ENCODE assay signal across 25 cellular contexts in genomic region chr12:120422892-120423456, GRCh38. TPM values are rescaled to one million over a fixed set of nuclear protein-coding genes. Genes with fewer than 3 reads are reported as not detected.
DNase-seq lines count a peak whose midpoint lies in the region; ATAC-seq, FAIRE-seq and TF ChIP-seq lines count a peak whose summit lies in the region.
"Had no signal": no experiment of that assay in that cellular context is flagged by ENCODE, and none has a peak within 500 bp of the region (broad histone marks: within the 10 kb centered on the region; RNA-seq: fewer than 3 reads in every experiment).

No MANE protein-coding gene starts in this region.

- no peaks in the 10 kb centered on the region for H4K20me1 ChIP-seq in HepG2 (ENCODE audit: insufficient read depth, low read length)
- H4K20me1 ChIP-seq: BLaER1 treated with 17β-estradiol and CSF1 and Interleukin-3, amounts not matched to agents 10 nM and 100 nM had no signal

- H2AFZ ChIP-seq in HepG2 (ENCODE audit: low read length): no peak overlapping the region
- H2AFZ ChIP-seq: GM23338 had no signal

- peaks cover 8% of the 10 kb centered on the region for H3K4me1 ChIP-seq in HepG2 (ENCODE audit: insufficient read depth, low read length)
- no peaks in the 10 kb centered on the region for H3K4me1 ChIP-seq in right lobe of liver
- no peaks in the 10 kb centered on the region for H3K4me1 ChIP-seq in Caco-2
- H3K4me1 ChIP-seq: A549, BE2C had no signal

- H3K9ac ChIP-seq in HepG2 (ENCODE audit: insufficient read depth, low read depth, low read length): no peak overlapping the region
- H3K9ac ChIP-seq: BLaER1 treated with 17β-estradiol and CSF1 and Interleukin-3, amounts not matched to agents 10 nM and 100 nM had no signal

- no peak for TF ChIP-seq CTCF in HepG2 (CRISPR knock-in tag; IDR thresholded peaks at IDR 0.05)
- TF ChIP-seq CTCF in right lobe of liver (IDR thresholded peaks at IDR 0.05): no peak
- TF ChIP-seq CTCF in chondrocyte (IDR thresholded peaks at IDR 0.05): no peak
- TF ChIP-seq CTCF in Caco-2 (IDR thresholded peaks at IDR 0.05; ENCODE audit: insufficient read depth in 1 of 2, low read depth in 1 of 2, low read length in 1 of 2, severe bottlenecking in 1 of 2, unreplicated experiment in 1 of 2): no peak

- H3K27ac Mint-ChIP-seq in activated T-helper 2 cell treated with anti-CD3 and anti-CD28 coated beads, Interferon-gamma antibody, Interleukin-2, Interleukin-4, amounts not matched to agents 10 μg/mL and 5 μg/mL and 100 μg/mL, durations not matched to agents 14 hours and 24 hours and 36 hours: peak overlapping the region; percentile 33
- H3K27ac Mint-ChIP-seq in chondrocyte (ENCODE audit: unreplicated experiment): peak overlapping the region; percentile 17
- no peak overlapping the region for H3K27ac Mint-ChIP-seq in Caco-2 (ENCODE audit: unreplicated experiment)
- H3K27ac Mint-ChIP-seq: CD4-positive, alpha-beta T cell; CD8-positive, alpha-beta memory T cell; GM23338 had no signal

- BruUV-seq in HepG2 (replicated peaks; lab: Mats Ljungman, UMichigan) (no TSS peak), Caco-2 (replicated peaks; lab: Mats Ljungman, UMichigan) (no TSS peak)

- H3K36me3 ChIP-seq in HepG2 (replicated peaks in 1 of 2; ENCODE audit: control insufficient read depth in 1 of 2, insufficient read depth in 2 of 2, low read length in 2 of 2) (no peaks in the 10 kb centered on the region), right lobe of liver (no peaks in the 10 kb centered on the region), Caco-2 (ENCODE audit: control insufficient read depth, insufficient read depth, low read length) (no peaks in the 10 kb centered on the region)
- H3K36me3 ChIP-seq: BE2C; BLaER1 treated with 17β-estradiol and CSF1 and Interleukin-3, amounts not matched to agents 10 nM and 100 nM; HAP-1 had no signal

- intact Hi-C loops in HepG2 (cut with micrococcal nuclease; ENCODE audit: unreplicated experiment) (no loop called here), right lobe of liver (cut with DNase I) (loop anchor here in 1 of 2 donors (10.0 kb wide), 1 partner anchor 58 kb away; the partner anchor contains the start of gene MSI1), Caco-2 (cut with micrococcal nuclease; ENCODE audit: unreplicated experiment) (no loop called here)
- intact Hi-C loops in activated T-helper 2 cell treated with anti-CD3 and anti-CD28 coated beads, Interferon-gamma antibody, Interleukin-2, Interleukin-4, amounts not matched to agents 10 μg/mL and 5 μg/mL and 100 μg/mL, durations not matched to agents 14 hours and 24 hours and 36 hours (cut with micrococcal nuclease): no loop called here

- no peaks in the 10 kb centered on the region for H3K9me3 Mint-ChIP-seq in activated T-helper 2 cell treated with anti-CD3 and anti-CD28 coated beads, Interferon-gamma antibody, Interleukin-2, Interleukin-4, amounts not matched to agents 10 μg/mL and 5 μg/mL and 100 μg/mL, durations not matched to agents 14 hours and 24 hours and 36 hours
- no peaks in the 10 kb centered on the region for H3K9me3 Mint-ChIP-seq in chondrocyte (ENCODE audit: low read depth)
- H3K9me3 Mint-ChIP-seq in Caco-2 (ENCODE audit: unreplicated experiment): no peaks in the 10 kb centered on the region
- H3K9me3 Mint-ChIP-seq: CD4-positive, alpha-beta T cell; CD8-positive, alpha-beta memory T cell; GM23338 had no signal

- no peaks in the 10 kb centered on the region; a peak in 1 of 5 replicates for H3K27me3 ChIP-seq in HepG2 (ENCODE audit: control insufficient read depth in 1 of 2, insufficient read depth in 2 of 2, low read length in 2 of 2)
- H3K27me3 ChIP-seq in right lobe of liver: no peaks in the 10 kb centered on the region
- H3K27me3 ChIP-seq in Caco-2 (replicated peaks; ENCODE audit: control insufficient read depth, insufficient read depth, low read length): no peaks in the 10 kb centered on the region
- H3K27me3 ChIP-seq: BLaER1 treated with 17β-estradiol and CSF1 and Interleukin-3, amounts not matched to agents 10 nM and 100 nM had no signal

- no peak for TF ChIP-seq POLR2A in HepG2 (IDR thresholded peaks at IDR 0.05; ENCODE audit: insufficient read depth in 1 of 2, low read depth in 2 of 2, low read length in 2 of 2)
- TF ChIP-seq POLR2A in right lobe of liver (IDR thresholded peaks at IDR 0.05): no peak

- H3K4me2 ChIP-seq in HepG2 (ENCODE audit: low read depth, low read length): no peak overlapping the region
- H3K4me2 ChIP-seq: A549; BLaER1 treated with 17β-estradiol and CSF1 and Interleukin-3, amounts not matched to agents 10 nM and 100 nM; GM23338 had no signal

- peaks cover 3% of the 10 kb centered on the region for H3K27me3 Mint-ChIP-seq in activated T-helper 2 cell treated with anti-CD3 and anti-CD28 coated beads, Interferon-gamma antibody, Interleukin-2, Interleukin-4, amounts not matched to agents 10 μg/mL and 5 μg/mL and 100 μg/mL, durations not matched to agents 14 hours and 24 hours and 36 hours (ENCODE audit: low read depth)
- H3K27me3 Mint-ChIP-seq in chondrocyte (ENCODE audit: low read depth): no peaks in the 10 kb centered on the region
- no peaks in the 10 kb centered on the region for H3K27me3 Mint-ChIP-seq in Caco-2 (ENCODE audit: insufficient read depth, unreplicated experiment)
- H3K27me3 Mint-ChIP-seq: CD8-positive, alpha-beta memory T cell had no signal

- TF ChIP-seq EP300 in HepG2 (IDR thresholded peaks at IDR 0.05; ENCODE audit: low read depth in 2 of 2, low read length in 2 of 2): no peak
- no peak for TF ChIP-seq EP300 in HepG2 (CRISPR knock-in tag; IDR thresholded peaks at IDR 0.05; ENCODE audit: borderline replicate concordance)

- TF ChIP-seq RAD21 in HepG2 (CRISPR knock-in tag; IDR thresholded peaks at IDR 0.05): no peak

- H3K27ac ChIP-seq in HepG2 (ENCODE audit: extremely low read length, insufficient read depth, low read length) (no peak overlapping the region), right lobe of liver (no peak overlapping the region)
- H3K27ac ChIP-seq: A549; BLaER1 treated with 17β-estradiol and CSF1 and Interleukin-3, amounts not matched to agents 10 nM and 100 nM had no signal

- no peak overlapping the region for H3K4me3 Mint-ChIP-seq in activated T-helper 2 cell treated with anti-CD3 and anti-CD28 coated beads, Interferon-gamma antibody, Interleukin-2, Interleukin-4, amounts not matched to agents 10 μg/mL and 5 μg/mL and 100 μg/mL, durations not matched to agents 14 hours and 24 hours and 36 hours (ENCODE audit: low read depth)
- H3K4me3 Mint-ChIP-seq in chondrocyte (ENCODE audit: unreplicated experiment): no peak overlapping the region
- H3K4me3 Mint-ChIP-seq in Caco-2 (ENCODE audit: unreplicated experiment): no peak overlapping the region
- H3K4me3 Mint-ChIP-seq: CD4-positive, alpha-beta T cell; CD8-positive, alpha-beta memory T cell; GM23338 had no signal

- H3K79me2 ChIP-seq in HepG2 (ENCODE audit: insufficient read depth, low read length): no peaks in the 10 kb centered on the region

- H3K4me1 Mint-ChIP-seq in activated T-helper 2 cell treated with anti-CD3 and anti-CD28 coated beads, Interferon-gamma antibody, Interleukin-2, Interleukin-4, amounts not matched to agents 10 μg/mL and 5 μg/mL and 100 μg/mL, durations not matched to agents 14 hours and 24 hours and 36 hours (ENCODE audit: low read depth): no peaks in the 10 kb centered on the region
- H3K4me1 Mint-ChIP-seq in chondrocyte (ENCODE audit: low read depth): no peaks in the 10 kb centered on the region
- peaks cover 7% of the 10 kb centered on the region for H3K4me1 Mint-ChIP-seq in Caco-2 (ENCODE audit: low read depth, unreplicated experiment)
- H3K4me1 Mint-ChIP-seq: CD8-positive, alpha-beta memory T cell had no signal

- 48% methylated on average over 7 of the region's 7 CpGs for WGBS in HepG2 (ENCODE audit: low lambda C conversion rate)
- 64% methylated on average over 6 of the region's 7 CpGs for WGBS in right lobe of liver (ENCODE audit: insufficient coverage, low coverage, low lambda C conversion rate, missing lambda C conversion rate)

- DNase-seq in HepG2 (ENCODE audit: low spot score): no peak
- DNase-seq in right lobe of liver: no peak
- no peak for DNase-seq in activated T-helper 2 cell treated with anti-CD3 and anti-CD28 coated beads, Interferon-gamma antibody, Interleukin-2, Interleukin-4, amounts not matched to agents 10 μg/mL and 5 μg/mL and 100 μg/mL, durations not matched to agents 14 hours and 24 hours and 36 hours (ENCODE audit: low spot score)
- DNase-seq in chondrocyte (ENCODE audit: low spot score): no peak
- no peak for DNase-seq in Caco-2
- DNase-seq: 8988T; ACHN; AML-193; BE2C; Calu3; CD4-positive, alpha-beta T cell; CD8-positive, alpha-beta memory T cell; DMS53; DMS79 treated with DMSO at 0.1 percent for 48 hours; GF-D8 had no signal

- H3K9me3 ChIP-seq in HepG2 (ENCODE audit: low read length) (no peaks in the 10 kb centered on the region), right lobe of liver (no peaks in the 10 kb centered on the region), Caco-2 (no peaks in the 10 kb centered on the region)
- H3K9me3 ChIP-seq: A549; BE2C; BLaER1 treated with 17β-estradiol and CSF1 and Interleukin-3, amounts not matched to agents 10 nM and 100 nM; HAP-1 had no signal

- in situ Hi-C loops in HepG2 (cut with HindIII; ENCODE audit: extremely low pct_ligation_motif_present, low pct_unique_long_range_greater_than_20kb): no loop called here

- CTCF ChIA-PET in HepG2 (lab: Yijun Ruan, JAX; ENCODE audit: low intra/inter-chr PET ratio, low total read pairs): no interaction called here
- CTCF ChIA-PET in Caco-2 (lab: Charles Lee): no interaction called here

- no peaks in the 10 kb centered on the region for H3K36me3 Mint-ChIP-seq in activated T-helper 2 cell treated with anti-CD3 and anti-CD28 coated beads, Interferon-gamma antibody, Interleukin-2, Interleukin-4, amounts not matched to agents 10 μg/mL and 5 μg/mL and 100 μg/mL, durations not matched to agents 14 hours and 24 hours and 36 hours (ENCODE audit: low read depth)
- H3K36me3 Mint-ChIP-seq in chondrocyte (ENCODE audit: low read depth): no peaks in the 10 kb centered on the region
- H3K36me3 Mint-ChIP-seq in Caco-2 (ENCODE audit: insufficient read depth, unreplicated experiment): peaks cover 6% of the 10 kb centered on the region
- H3K36me3 Mint-ChIP-seq: CD14-positive monocyte; CD8-positive, alpha-beta memory T cell had no signal

- no peak overlapping the region for H3K4me3 ChIP-seq in HepG2 (replicated peaks in 1 of 3; ENCODE audit: insufficient read depth in 1 of 3, low read depth in 2 of 3, low read length in 3 of 3)
- no peak overlapping the region for H3K4me3 ChIP-seq in right lobe of liver
- no peak overlapping the region for H3K4me3 ChIP-seq in Caco-2 (ENCODE audit: low read depth, low read length)
- H3K4me3 ChIP-seq: A549; BLaER1 treated with 17β-estradiol and CSF1 and Interleukin-3, amounts not matched to agents 10 nM and 100 nM; GM23338; HAP-1 had no signal

- FAIRE-seq in HepG2 (lab: Jason Lieb, UNC): no peak
- FAIRE-seq: A549, GM12891, GM19239, H54 had no signal

- no peak for ATAC-seq in HepG2
- no peak for ATAC-seq in right lobe of liver
- ATAC-seq in GM19395 (IDR thresholded peaks at IDR 0.05; ENCODE audit: unreplicated experiment): no peak
- ATAC-seq in GM18502 (IDR thresholded peaks at IDR 0.05; ENCODE audit: poor library complexity, unreplicated experiment): no peak
- ATAC-seq: A549 had no signal

- POLR2A ChIA-PET in HepG2 (lab: Yijun Ruan, JAX) (no interaction called here), Caco-2 (lab: Charles Lee) (no interaction called here)

RNA-seq across cellular contexts. Expression of gene COX6A1, which starts 14.9 kb away (rescaled TPM):
- 204 and 542 TPM in 2 replicates for total RNA-seq in HepG2 (2016; rRNA removed; fragmentation: Illumina TruSeq; extraction: Trizol)
- total RNA-seq in HepG2 (2016; cell fraction: cytosol; rRNA removed; fragmentation: Illumina TruSeq; extraction: Trizol; ENCODE audit: low read depth): 121 and 131 TPM in 2 replicates
- total RNA-seq in HepG2 (2016; cell fraction: insoluble cytoplasmic fraction; rRNA removed; fragmentation: Illumina TruSeq; extraction: Trizol): 226 and 562 TPM in 2 replicates
- 107 and 111 TPM in 2 replicates for total RNA-seq in HepG2 (2016; cell fraction: membrane; rRNA removed; fragmentation: Illumina TruSeq; extraction: Trizol)
- 291 and 339 TPM in 2 replicates for total RNA-seq in HepG2 (2016; cell fraction: nucleus; rRNA removed; fragmentation: Illumina TruSeq; extraction: Trizol)
- 655 and 673 TPM in 2 replicates for polyA plus RNA-seq in HepG2 (2011; rRNA removed)
- 682 and 991 TPM in 2 replicates for polyA plus RNA-seq in HepG2 (2011; cell fraction: cytosol; rRNA removed)
- 688 and 965 TPM in 2 replicates for polyA plus RNA-seq in HepG2 (2011; cell fraction: nucleus; rRNA removed)
- 389 and 405 TPM in 2 replicates for polyA plus RNA-seq in HepG2 (2012)
- 114 and 131 TPM in 2 replicates for polyA plus RNA-seq in HepG2 (2016; cell fraction: cytosol; fragmentation: Illumina TruSeq; extraction: Trizol; ENCODE audit: low read depth)
- 204 and 225 TPM in 2 replicates for polyA plus RNA-seq in HepG2 (2016; cell fraction: insoluble cytoplasmic fraction; fragmentation: Illumina TruSeq; extraction: Trizol; ENCODE audit: low read depth)
- 86.9 and 92.6 TPM in 2 replicates for polyA plus RNA-seq in HepG2 (2016; cell fraction: membrane; fragmentation: Illumina TruSeq; extraction: Trizol; ENCODE audit: low read depth)
- 490 and 539 TPM in 2 replicates for polyA plus RNA-seq in HepG2 (2016; cell fraction: nucleus; fragmentation: Illumina TruSeq; extraction: Trizol; ENCODE audit: insufficient read depth, low read depth)
- polyA minus RNA-seq in HepG2 (2011; rRNA and poly(A)+ RNA removed; ENCODE audit: low replicate concordance): 318 and 569 TPM in 2 replicates
- 173 and 174 TPM in 2 replicates for polyA minus RNA-seq in HepG2 (2011; cell fraction: cytosol; rRNA and poly(A)+ RNA removed)
- 97.8 and 134 TPM in 2 replicates for polyA minus RNA-seq in HepG2 (2011; cell fraction: nucleus; rRNA and poly(A)+ RNA removed)
- total RNA-seq in right lobe of liver: 100 to 1,000 TPM; 229 to 625 (median 292) TPM
- 328 and 333 TPM in 2 replicates for total RNA-seq in activated T-helper 2 cell treated with anti-CD3 and anti-CD28 coated beads, Interferon-gamma antibody, Interleukin-2, Interleukin-4, amounts not matched to agents 10 μg/mL and 5 μg/mL and 100 μg/mL, durations not matched to agents 14 hours and 24 hours and 36 hours
- total RNA-seq in chondrocyte: 299 to 302 TPM (median 300 TPM) in 3 replicates
- 474 and 492 TPM in 2 replicates for total RNA-seq in Caco-2 (2022)

RNA-seq across cellular contexts. Expression of gene TRIAP1, which starts 23.2 kb away (rescaled TPM):
- total RNA-seq in HepG2 (2016; rRNA removed; fragmentation: Illumina TruSeq; extraction: Trizol): 117 and 178 TPM in 2 replicates
- total RNA-seq in HepG2 (2016; cell fraction: cytosol; rRNA removed; fragmentation: Illumina TruSeq; extraction: Trizol; ENCODE audit: low read depth): 39.1 and 44.5 TPM in 2 replicates
- total RNA-seq in HepG2 (2016; cell fraction: insoluble cytoplasmic fraction; rRNA removed; fragmentation: Illumina TruSeq; extraction: Trizol): 119 and 181 TPM in 2 replicates
- 111 and 122 TPM in 2 replicates for total RNA-seq in HepG2 (2016; cell fraction: membrane; rRNA removed; fragmentation: Illumina TruSeq; extraction: Trizol)
- 43.7 and 44.3 TPM in 2 replicates for total RNA-seq in HepG2 (2016; cell fraction: nucleus; rRNA removed; fragmentation: Illumina TruSeq; extraction: Trizol)
- polyA plus RNA-seq in HepG2 (2011; rRNA removed): 44.4 and 55.0 TPM in 2 replicates
- 24.2 and 38.0 TPM in 2 replicates for polyA plus RNA-seq in HepG2 (2011; cell fraction: cytosol; rRNA removed)
- 10.3 and 10.4 TPM in 2 replicates for polyA plus RNA-seq in HepG2 (2011; cell fraction: nucleus; rRNA removed)
- polyA plus RNA-seq in HepG2 (2012): 53.7 and 57.3 TPM in 2 replicates
- polyA plus RNA-seq in HepG2 (2016; cell fraction: cytosol; fragmentation: Illumina TruSeq; extraction: Trizol; ENCODE audit: low read depth): 40.5 and 48.9 TPM in 2 replicates
- 178 and 205 TPM in 2 replicates for polyA plus RNA-seq in HepG2 (2016; cell fraction: insoluble cytoplasmic fraction; fragmentation: Illumina TruSeq; extraction: Trizol; ENCODE audit: low read depth)
- polyA plus RNA-seq in HepG2 (2016; cell fraction: membrane; fragmentation: Illumina TruSeq; extraction: Trizol; ENCODE audit: low read depth): 88.7 and 94.2 TPM in 2 replicates
- polyA plus RNA-seq in HepG2 (2016; cell fraction: nucleus; fragmentation: Illumina TruSeq; extraction: Trizol; ENCODE audit: insufficient read depth, low read depth): 77.8 and 83.9 TPM in 2 replicates
- 5.9 and 9.3 TPM in 2 replicates for polyA minus RNA-seq in HepG2 (2011; rRNA and poly(A)+ RNA removed; ENCODE audit: low replicate concordance)
- polyA minus RNA-seq in HepG2 (2011; cell fraction: cytosol; rRNA and poly(A)+ RNA removed): 16.6 and 18.5 TPM in 2 replicates
- polyA minus RNA-seq in HepG2 (2011; cell fraction: nucleus; rRNA and poly(A)+ RNA removed): 11.6 and 11.8 TPM in 2 replicates
- total RNA-seq in right lobe of liver: 10 to 100 TPM; 13.3 to 28.7 (median 17.0) TPM
- 36.8 TPM in 2 replicates for total RNA-seq in activated T-helper 2 cell treated with anti-CD3 and anti-CD28 coated beads, Interferon-gamma antibody, Interleukin-2, Interleukin-4, amounts not matched to agents 10 μg/mL and 5 μg/mL and 100 μg/mL, durations not matched to agents 14 hours and 24 hours and 36 hours
- 26.3 to 32.3 TPM (median 27.1 TPM) in 3 replicates for total RNA-seq in chondrocyte
- 34.5 and 36.7 TPM in 2 replicates for total RNA-seq in Caco-2 (2022)

RNA-seq across cellular contexts. Expression of gene GATC, which starts 23.3 kb away (rescaled TPM):
- total RNA-seq in HepG2 (2016; rRNA removed; fragmentation: Illumina TruSeq; extraction: Trizol) (29.7 and 38.5 TPM in 2 replicates), right lobe of liver (10 to 100 TPM; 13.4 to 23.8 (median 15.9) TPM), chondrocyte (17.6 to 18.8 TPM (median 18.0 TPM) in 3 replicates), Caco-2 (2022) (30.9 and 33.2 TPM in 2 replicates)
- total RNA-seq in HepG2 (2016; cell fraction: cytosol; rRNA removed; fragmentation: Illumina TruSeq; extraction: Trizol; ENCODE audit: low read depth): 6.2 and 7.0 TPM in 2 replicates
- 27.8 and 40.0 TPM in 2 replicates for total RNA-seq in HepG2 (2016; cell fraction: insoluble cytoplasmic fraction; rRNA removed; fragmentation: Illumina TruSeq; extraction: Trizol)
- total RNA-seq in HepG2 (2016; cell fraction: membrane; rRNA removed; fragmentation: Illumina TruSeq; extraction: Trizol): 19.6 and 20.8 TPM in 2 replicates
- total RNA-seq in HepG2 (2016; cell fraction: nucleus; rRNA removed; fragmentation: Illumina TruSeq; extraction: Trizol): 15.6 and 15.8 TPM in 2 replicates
- 16.2 and 17.7 TPM in 2 replicates for polyA plus RNA-seq in HepG2 (2011; rRNA removed)
- 11.9 and 14.7 TPM in 2 replicates for polyA plus RNA-seq in HepG2 (2011; cell fraction: cytosol; rRNA removed)
- polyA plus RNA-seq in HepG2 (2011; cell fraction: nucleus; rRNA removed): 11.4 and 14.2 TPM in 2 replicates
- polyA plus RNA-seq in HepG2 (2012): 16.9 and 17.4 TPM in 2 replicates
- 6.3 and 6.9 TPM in 2 replicates for polyA plus RNA-seq in HepG2 (2016; cell fraction: cytosol; fragmentation: Illumina TruSeq; extraction: Trizol; ENCODE audit: low read depth)
- 39.2 and 42.0 TPM in 2 replicates for polyA plus RNA-seq in HepG2 (2016; cell fraction: insoluble cytoplasmic fraction; fragmentation: Illumina TruSeq; extraction: Trizol; ENCODE audit: low read depth)
- 16.7 and 17.8 TPM in 2 replicates for polyA plus RNA-seq in HepG2 (2016; cell fraction: membrane; fragmentation: Illumina TruSeq; extraction: Trizol; ENCODE audit: low read depth)
- polyA plus RNA-seq in HepG2 (2016; cell fraction: nucleus; fragmentation: Illumina TruSeq; extraction: Trizol; ENCODE audit: insufficient read depth, low read depth): 24.7 and 31.3 TPM in 2 replicates
- 39.6 and 42.0 TPM in 2 replicates for polyA minus RNA-seq in HepG2 (2011; rRNA and poly(A)+ RNA removed; ENCODE audit: low replicate concordance)
- polyA minus RNA-seq in HepG2 (2011; cell fraction: cytosol; rRNA and poly(A)+ RNA removed): 11.3 and 14.5 TPM in 2 replicates
- polyA minus RNA-seq in HepG2 (2011; cell fraction: nucleus; rRNA and poly(A)+ RNA removed): 13.5 and 15.9 TPM in 2 replicates
- 30.4 and 38.0 TPM in 2 replicates for total RNA-seq in activated T-helper 2 cell treated with anti-CD3 and anti-CD28 coated beads, Interferon-gamma antibody, Interleukin-2, Interleukin-4, amounts not matched to agents 10 μg/mL and 5 μg/mL and 100 μg/mL, durations not matched to agents 14 hours and 24 hours and 36 hours

RNA-seq across cellular contexts. Expression of gene SRSF9, which starts 46.6 kb away (rescaled TPM):
- total RNA-seq in HepG2 (2016; rRNA removed; fragmentation: Illumina TruSeq; extraction: Trizol) (144 and 153 TPM in 2 replicates), right lobe of liver (10 to 100 TPM; 36.4 to 63.3 (median 60.2) TPM), chondrocyte (108 to 150 TPM (median 113 TPM) in 3 replicates), Caco-2 (2022) (240 and 244 TPM in 2 replicates)
- total RNA-seq in HepG2 (2016; cell fraction: cytosol; rRNA removed; fragmentation: Illumina TruSeq; extraction: Trizol; ENCODE audit: low read depth): 79.8 and 92.3 TPM in 2 replicates
- total RNA-seq in HepG2 (2016; cell fraction: insoluble cytoplasmic fraction; rRNA removed; fragmentation: Illumina TruSeq; extraction: Trizol): 147 and 151 TPM in 2 replicates
- 156 and 174 TPM in 2 replicates for total RNA-seq in HepG2 (2016; cell fraction: membrane; rRNA removed; fragmentation: Illumina TruSeq; extraction: Trizol)
- total RNA-seq in HepG2 (2016; cell fraction: nucleus; rRNA removed; fragmentation: Illumina TruSeq; extraction: Trizol): 91.6 and 93.3 TPM in 2 replicates
- polyA plus RNA-seq in HepG2 (2011; rRNA removed): 96.2 and 125 TPM in 2 replicates
- 104 and 110 TPM in 2 replicates for polyA plus RNA-seq in HepG2 (2011; cell fraction: cytosol; rRNA removed)
- polyA plus RNA-seq in HepG2 (2011; cell fraction: nucleus; rRNA removed): 63.8 and 77.8 TPM in 2 replicates
- polyA plus RNA-seq in HepG2 (2012): 107 and 137 TPM in 2 replicates
- 105 and 142 TPM in 2 replicates for polyA plus RNA-seq in HepG2 (2016; cell fraction: cytosol; fragmentation: Illumina TruSeq; extraction: Trizol; ENCODE audit: low read depth)
- 249 and 255 TPM in 2 replicates for polyA plus RNA-seq in HepG2 (2016; cell fraction: insoluble cytoplasmic fraction; fragmentation: Illumina TruSeq; extraction: Trizol; ENCODE audit: low read depth)
- 171 and 200 TPM in 2 replicates for polyA plus RNA-seq in HepG2 (2016; cell fraction: membrane; fragmentation: Illumina TruSeq; extraction: Trizol; ENCODE audit: low read depth)
- 188 and 193 TPM in 2 replicates for polyA plus RNA-seq in HepG2 (2016; cell fraction: nucleus; fragmentation: Illumina TruSeq; extraction: Trizol; ENCODE audit: insufficient read depth, low read depth)
- 43.3 and 56.5 TPM in 2 replicates for polyA minus RNA-seq in HepG2 (2011; rRNA and poly(A)+ RNA removed; ENCODE audit: low replicate concordance)
- 67.3 and 72.5 TPM in 2 replicates for polyA minus RNA-seq in HepG2 (2011; cell fraction: cytosol; rRNA and poly(A)+ RNA removed)
- polyA minus RNA-seq in HepG2 (2011; cell fraction: nucleus; rRNA and poly(A)+ RNA removed): 74.4 and 78.4 TPM in 2 replicates
- 248 and 251 TPM in 2 replicates for total RNA-seq in activated T-helper 2 cell treated with anti-CD3 and anti-CD28 coated beads, Interferon-gamma antibody, Interleukin-2, Interleukin-4, amounts not matched to agents 10 μg/mL and 5 μg/mL and 100 μg/mL, durations not matched to agents 14 hours and 24 hours and 36 hours

RNA-seq across cellular contexts. Expression of gene MSI1, which starts 54.0 kb away (rescaled TPM):
- total RNA-seq in HepG2 (2016; rRNA removed; fragmentation: Illumina TruSeq; extraction: Trizol): 0.46 and 0.80 TPM in 2 replicates
- 0.44 and 0.61 TPM in 2 replicates for total RNA-seq in HepG2 (2016; cell fraction: cytosol; rRNA removed; fragmentation: Illumina TruSeq; extraction: Trizol; ENCODE audit: low read depth)
- 0.37 and 0.48 TPM in 2 replicates for total RNA-seq in HepG2 (2016; cell fraction: insoluble cytoplasmic fraction; rRNA removed; fragmentation: Illumina TruSeq; extraction: Trizol)
- total RNA-seq in HepG2 (2016; cell fraction: membrane; rRNA removed; fragmentation: Illumina TruSeq; extraction: Trizol): 1.1 TPM in 2 replicates
- 0.56 and 0.75 TPM in 2 replicates for total RNA-seq in HepG2 (2016; cell fraction: nucleus; rRNA removed; fragmentation: Illumina TruSeq; extraction: Trizol)
- polyA plus RNA-seq in HepG2 (2011; rRNA removed): 0.08 and 0.09 TPM in 2 replicates
- polyA plus RNA-seq in HepG2 (2011; cell fraction: cytosol; rRNA removed): 0.09 TPM in 1 of 2 replicates, not detected in the other
- 0.27 and 0.28 TPM in 2 replicates for polyA plus RNA-seq in HepG2 (2011; cell fraction: nucleus; rRNA removed)
- polyA plus RNA-seq in HepG2 (2012): 0.05 TPM in 1 of 2 replicates, not detected in the other
- 0.61 and 0.75 TPM in 2 replicates for polyA plus RNA-seq in HepG2 (2016; cell fraction: cytosol; fragmentation: Illumina TruSeq; extraction: Trizol; ENCODE audit: low read depth)
- polyA plus RNA-seq in HepG2 (2016; cell fraction: insoluble cytoplasmic fraction; fragmentation: Illumina TruSeq; extraction: Trizol; ENCODE audit: low read depth): 0.61 and 1.6 TPM in 2 replicates
- 0.93 and 1.2 TPM in 2 replicates for polyA plus RNA-seq in HepG2 (2016; cell fraction: membrane; fragmentation: Illumina TruSeq; extraction: Trizol; ENCODE audit: low read depth)
- 1.5 and 3.3 TPM in 2 replicates for polyA plus RNA-seq in HepG2 (2016; cell fraction: nucleus; fragmentation: Illumina TruSeq; extraction: Trizol; ENCODE audit: insufficient read depth, low read depth)
- 0.18 TPM in 1 of 2 replicates, not detected in the other for polyA minus RNA-seq in HepG2 (2011; rRNA and poly(A)+ RNA removed; ENCODE audit: low replicate concordance)
- not detected in 2 replicates for polyA minus RNA-seq in HepG2 (2011; cell fraction: cytosol; rRNA and poly(A)+ RNA removed)
- not detected in 2 replicates for polyA minus RNA-seq in HepG2 (2011; cell fraction: nucleus; rRNA and poly(A)+ RNA removed)
- total RNA-seq in right lobe of liver: 1 to 10 TPM in 1 of 6 experiments, under 1 TPM in 1, not detected in 4; 0.06 to 1.6 TPM
- 1.4 and 3.5 TPM in 2 replicates for total RNA-seq in activated T-helper 2 cell treated with anti-CD3 and anti-CD28 coated beads, Interferon-gamma antibody, Interleukin-2, Interleukin-4, amounts not matched to agents 10 μg/mL and 5 μg/mL and 100 μg/mL, durations not matched to agents 14 hours and 24 hours and 36 hours
- total RNA-seq in chondrocyte: 2.5 to 2.8 TPM (median 2.6 TPM) in 3 replicates
- 21.7 and 24.8 TPM in 2 replicates for total RNA-seq in Caco-2 (2022)
- total RNA-seq: CD4-positive, alpha-beta T cell had no signal
- polyA plus RNA-seq: CD14-positive monocyte; CD8-positive, alpha-beta memory T cell had no signal
